ENCODE assay signal across 2 cellular contexts in the genomic region with DNA sequence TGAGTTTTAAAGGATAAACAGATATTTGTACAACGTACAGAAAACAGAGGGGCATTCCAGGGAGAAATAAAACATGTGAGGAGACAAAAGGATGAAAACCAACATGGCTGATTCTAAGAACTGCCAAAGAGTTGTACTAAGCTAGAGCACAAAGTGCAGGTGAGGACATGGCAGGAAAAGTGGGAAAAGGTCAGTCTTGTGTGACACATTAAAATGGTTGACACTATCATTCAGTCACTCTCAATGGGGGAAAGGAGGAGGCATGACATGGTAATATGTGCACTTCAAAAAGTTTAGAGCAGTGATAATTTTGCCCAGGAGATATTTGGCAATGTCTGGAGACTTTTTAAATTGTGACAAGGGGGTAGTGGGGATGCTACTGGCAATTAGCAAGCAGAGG.
TF ChIP-seq lines count a peak whose summit lies in the region.

No MANE protein-coding gene starts in this region.

TF ChIP-seq in HEK293, 187 proteins besides CTCF, POLR2A, EP300 and RAD21:
- peak; percentile 50; the same call in 1 of the 2 replicates for TF ChIP-seq PRDM1 (tag by site-specific recombination; IDR thresholded peaks at IDR 0.05)
- TF ChIP-seq TRIM28 (IDR thresholded peaks at IDR 0.05; ENCODE audit: borderline replicate concordance, low read length), result peak; percentile 56; the same call in 1 of the 2 replicates
- TF ChIP-seq, protein P1, sequence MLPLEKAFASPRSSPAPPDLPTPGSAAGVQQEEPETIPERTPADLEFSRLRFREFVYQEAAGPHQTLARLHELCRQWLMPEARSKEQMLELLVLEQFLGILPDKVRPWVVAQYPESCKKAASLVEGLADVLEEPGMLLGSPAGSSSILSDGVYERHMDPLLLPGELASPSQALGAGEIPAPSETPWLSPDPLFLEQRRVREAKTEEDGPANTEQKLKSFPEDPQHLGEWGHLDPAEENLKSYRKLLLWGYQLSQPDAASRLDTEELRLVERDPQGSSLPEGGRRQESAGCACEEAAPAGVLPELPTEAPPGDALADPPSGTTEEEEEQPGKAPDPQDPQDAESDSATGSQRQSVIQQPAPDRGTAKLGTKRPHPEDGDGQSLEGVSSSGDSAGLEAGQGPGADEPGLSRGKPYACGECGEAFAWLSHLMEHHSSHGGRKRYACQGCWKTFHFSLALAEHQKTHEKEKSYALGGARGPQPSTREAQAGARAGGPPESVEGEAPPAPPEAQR (tag by site-specific recombination; IDR thresholded peaks at IDR 0.05), result no peak

TF ChIP-seq in K562, 482 proteins besides CTCF, POLR2A, EP300 and RAD21:
- TF ChIP-seq POLR2G (IDR thresholded peaks at IDR 0.05; ENCODE audit: low read depth, low read length) (no peak), EHMT2 (IDR thresholded peaks at IDR 0.05) (no peak), ZFP1 (CRISPR knock-in tag; IDR thresholded peaks at IDR 0.05) (no peak), TEAD2 (tag; IDR thresholded peaks at IDR 0.05) (no peak), ZC3H4 (CRISPR knock-in tag; IDR thresholded peaks at IDR 0.05; ENCODE audit: borderline replicate concordance) (no peak), ZNF133 (CRISPR knock-in tag; IDR thresholded peaks at IDR 0.05) (no peak), CCNT2 (IDR thresholded peaks at IDR 0.05; ENCODE audit: borderline replicate concordance, extremely low read depth, insufficient read length, low read depth, low read length) (no peak), ZKSCAN1 (IDR thresholded peaks at IDR 0.05; ENCODE audit: low read depth, low read length) (no peak), KLF6 (CRISPR knock-in tag; IDR thresholded peaks at IDR 0.05; ENCODE audit: borderline replicate concordance) (no peak), SRSF3 (IDR thresholded peaks at IDR 0.05; ENCODE audit: insufficient read depth, low read length) (no peak), TAF1 (IDR thresholded peaks at IDR 0.05; ENCODE audit: control insufficient read depth, extremely low read depth, insufficient read depth, low read length, severe bottlenecking) (no peak), FOXA1 (IDR thresholded peaks at IDR 0.05; ENCODE audit: borderline replicate concordance) (no peak), ZNF507 (tag; conservative IDR thresholded peaks at IDR 0.05) (no peak), LEF1 (IDR thresholded peaks at IDR 0.05) (no peak)
- TF ChIP-seq, protein P2, sequence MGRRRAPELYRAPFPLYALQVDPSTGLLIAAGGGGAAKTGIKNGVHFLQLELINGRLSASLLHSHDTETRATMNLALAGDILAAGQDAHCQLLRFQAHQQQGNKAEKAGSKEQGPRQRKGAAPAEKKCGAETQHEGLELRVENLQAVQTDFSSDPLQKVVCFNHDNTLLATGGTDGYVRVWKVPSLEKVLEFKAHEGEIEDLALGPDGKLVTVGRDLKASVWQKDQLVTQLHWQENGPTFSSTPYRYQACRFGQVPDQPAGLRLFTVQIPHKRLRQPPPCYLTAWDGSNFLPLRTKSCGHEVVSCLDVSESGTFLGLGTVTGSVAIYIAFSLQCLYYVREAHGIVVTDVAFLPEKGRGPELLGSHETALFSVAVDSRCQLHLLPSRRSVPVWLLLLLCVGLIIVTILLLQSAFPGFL (CRISPR knock-in tag; IDR thresholded peaks at IDR 0.05), result no peak
- TF ChIP-seq, protein P3, sequence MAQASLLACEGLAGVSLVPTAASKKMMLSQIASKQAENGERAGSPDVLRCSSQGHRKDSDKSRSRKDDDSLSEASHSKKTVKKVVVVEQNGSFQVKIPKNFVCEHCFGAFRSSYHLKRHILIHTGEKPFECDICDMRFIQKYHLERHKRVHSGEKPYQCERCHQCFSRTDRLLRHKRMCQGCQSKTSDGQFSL (CRISPR knock-in tag; IDR thresholded peaks at IDR 0.05), result no peak
- TF ChIP-seq, protein P3 (tag; IDR thresholded peaks at IDR 0.05), result no peak
